Comparison of ENCODE assay signal across 15 cellular contexts in genomic region chr10:75663947-75664664, GRCh38.
DNase-seq lines count a peak whose midpoint lies in the region; ATAC-seq and TF ChIP-seq lines count a peak whose summit lies in the region.
"Had no signal": no experiment of that assay in that cellular context is flagged by ENCODE, and none has a peak within 500 bp of the region (broad histone marks: within the 10 kb centered on the region; RNA-seq: fewer than 3 reads in every experiment).

No MANE protein-coding gene starts in this region.

- no peaks in the 10 kb centered on the region for H3F3A ChIP-seq in MM.1S (ENCODE audit: insufficient read depth, low read length)

- H3K4ac ChIP-seq in H9 (ENCODE audit: low read depth, low read length) = no peak overlapping the region

- H3K36me3 ChIP-seq in breast epithelium (no peaks in the 10 kb centered on the region), prostate gland (no peaks in the 10 kb centered on the region), MM.1S (replicated peaks; ENCODE audit: insufficient read depth, low read length) (no peaks in the 10 kb centered on the region), SJCRH30 (no peaks in the 10 kb centered on the region)

- DNase-seq in MCF 10A (ENCODE audit: unreplicated experiment) (peak; percentile 68), breast epithelium (ENCODE audit: low spot score in 2 of 2) (no peak), left cardiac atrium (no peak), prostate gland (ENCODE audit: low spot score) (no peak), H9 (no peak), MM.1S (no peak), SJCRH30 (no peak), kidney glomerular epithelial cell (lab: John Stamatoyannopoulos, UW) (no peak)
- DNase-seq: 8988T; activated naive CD4-positive, alpha-beta T cell treated with anti-CD3 and anti-CD28 coated beads, Interleukin-2, amount 50 U/mL, for 16 hours; CD4-positive, alpha-beta memory T cell; NCI-H146; stimulated activated CD4-positive, alpha-beta T cell treated with anti-CD3 and anti-CD28 coated beads, Interleukin-12 subunit alpha, Interleukin-12 subunit beta, amount 100 ng/mL, for 4 hours; T-cell had no signal

- no peak overlapping the region for H3K4me3 ChIP-seq in breast epithelium
- no peak overlapping the region for H3K4me3 ChIP-seq in prostate gland
- H3K4me3 ChIP-seq in MM.1S (ENCODE audit: low read length) = no peak overlapping the region
- no peak overlapping the region for H3K4me3 ChIP-seq in SJCRH30

- intact Hi-C loops in MCF 10A (cut with micrococcal nuclease) (no loop called here), breast epithelium (cut with DNase I; ENCODE audit: low total_unique reads) (no loop called here), left cardiac atrium (cut with DNase I) (no loop called here), prostate gland (cut with DNase I) (loop anchor here (2.0 to 10.0 kb wide), 6 partner anchors 109 to 423 kb away; partner anchors contain the start of gene ZNF503)

- no peak overlapping the region for H4K91ac ChIP-seq in H9 (ENCODE audit: insufficient read length, low read depth, low read length)

- H2BK120ac ChIP-seq in H9 (ENCODE audit: low read depth, low read length, poor library complexity, severe bottlenecking) = no peak overlapping the region

- H2BK15ac ChIP-seq in H9 (ENCODE audit: low read depth, low read length) = no peak overlapping the region

- H3K9me3 ChIP-seq in breast epithelium (no peaks in the 10 kb centered on the region), prostate gland (no peaks in the 10 kb centered on the region), H9 (ENCODE audit: control insufficient read depth, low read depth, low read length) (peaks cover 12% of the 10 kb centered on the region), MM.1S (replicated peaks; ENCODE audit: insufficient read depth, low read length) (no peaks in the 10 kb centered on the region), SJCRH30 (replicated peaks) (no peaks in the 10 kb centered on the region)

- H3K27ac ChIP-seq in breast epithelium (peak overlapping the region in 1 of 2 donors; percentile 58), prostate gland (peak overlapping the region; percentile 60 to 68), H9 (ENCODE audit: insufficient read length, low read depth, low read length) (no peak overlapping the region), MM.1S (ENCODE audit: low read length) (no peak overlapping the region), SJCRH30 (no peak overlapping the region)
- H3K27ac ChIP-seq: HL-60 had no signal

- H3K79me1 ChIP-seq in H9 (ENCODE audit: insufficient read depth, low read depth, low read length, poor library complexity, severe bottlenecking) = no peaks in the 10 kb centered on the region

- POLR2A ChIA-PET in MCF 10A (lab: Yijun Ruan, JAX) = interaction anchor here (1.3 kb wide), 1 partner anchor 235 kb away, joined by 3 read pairs; no protein-coding TSS in a partner anchor

- no peaks in the 10 kb centered on the region for H3K4me1 ChIP-seq in breast epithelium
- H3K4me1 ChIP-seq in prostate gland (replicated peaks) = peaks cover 5% of the 10 kb centered on the region
- no peaks in the 10 kb centered on the region for H3K4me1 ChIP-seq in H9 (ENCODE audit: insufficient read depth, low read length)
- H3K4me1 ChIP-seq in MM.1S (ENCODE audit: low read length) = no peaks in the 10 kb centered on the region
- no peaks in the 10 kb centered on the region for H3K4me1 ChIP-seq in SJCRH30

- H3K14ac ChIP-seq in H9 (ENCODE audit: insufficient read depth, low read length) = no peak overlapping the region

- H3K9me3 Mint-ChIP-seq in MCF 10A (ENCODE audit: unreplicated experiment) (no peaks in the 10 kb centered on the region), H9 (peaks cover 0 to 2% of the 10 kb centered on the region in 2 experiments; a peak in 2 of 5 replicates)
- H3K9me3 Mint-ChIP-seq: T-cell had no signal

- H3K79me2 ChIP-seq in H9 (ENCODE audit: insufficient read depth, low read length) = no peaks in the 10 kb centered on the region
- H3K79me2 ChIP-seq in MM.1S (ENCODE audit: low read length) = no peaks in the 10 kb centered on the region

- ATAC-seq in left cardiac atrium = peak; percentile 38 to 86

- H3T11ph ChIP-seq in H9 (ENCODE audit: low read length) = no peak overlapping the region

- H4K8ac ChIP-seq in H9 (replicated peaks; ENCODE audit: insufficient read length, low read depth, low read length) = no peak overlapping the region

- WGBS in prostate gland = 61% methylated on average over 3 of the region's 3 CpGs
- no CpG with 5 or more reads among the region's 3 CpGs for WGBS in H9 (ENCODE audit: extremely low coverage, insufficient read length, low lambda C conversion rate)

- no peak overlapping the region for H4K5ac ChIP-seq in H9 (ENCODE audit: insufficient read length, low read depth, low read length)

- H3K23me2 ChIP-seq in H9 (ENCODE audit: insufficient read length, low read depth, low read length, poor library complexity, severe bottlenecking) = no peaks in the 10 kb centered on the region

- H4K20me1 ChIP-seq in H9 (ENCODE audit: control insufficient read depth, insufficient read depth, insufficient read length) (no peaks in the 10 kb centered on the region), MM.1S (ENCODE audit: insufficient read depth, low read length) (no peaks in the 10 kb centered on the region)

- no peak overlapping the region for H2BK12ac ChIP-seq in H9 (ENCODE audit: insufficient read length, low read depth, low read length)

- H3K27me3 ChIP-seq in breast epithelium (no peaks in the 10 kb centered on the region), prostate gland (replicated peaks; ENCODE audit: insufficient read depth) (no peaks in the 10 kb centered on the region), H9 (ENCODE audit: insufficient read depth, low read length) (no peaks in the 10 kb centered on the region), MM.1S (replicated peaks; ENCODE audit: insufficient read depth, low read length) (no peaks in the 10 kb centered on the region), SJCRH30 (peaks cover 2% of the 10 kb centered on the region)

- TF ChIP-seq POLR2A in breast epithelium (IDR thresholded peaks at IDR 0.05) = no peak
- no peak for TF ChIP-seq POLR2A in prostate gland (IDR thresholded peaks at IDR 0.05)

- H3K27ac Mint-ChIP-seq in MCF 10A (ENCODE audit: low read depth, unreplicated experiment) (no peak overlapping the region), H9 (no peak overlapping the region)
- H3K27ac Mint-ChIP-seq: CD4-positive, alpha-beta memory T cell; T-cell had no signal

- H3K36me3 Mint-ChIP-seq in MCF 10A (ENCODE audit: insufficient read depth, unreplicated experiment) (no peaks in the 10 kb centered on the region), H9 (ENCODE audit: insufficient read depth in 1 of 3, low read depth in 3 of 3) (no peaks in the 10 kb centered on the region; a peak in 1 of 7 replicates)
- H3K36me3 Mint-ChIP-seq: CD4-positive, alpha-beta memory T cell; T-cell had no signal

- no peak overlapping the region for H3K9ac ChIP-seq in H9 (ENCODE audit: extremely low read depth, insufficient read length, low read length)
- H3K9ac ChIP-seq in MM.1S (ENCODE audit: low read length) = no peak overlapping the region

- no peak overlapping the region for H2BK20ac ChIP-seq in H9 (ENCODE audit: low read depth, low read length, poor library complexity, severe bottlenecking)

- no peak overlapping the region for H3K23ac ChIP-seq in H9 (ENCODE audit: insufficient read length, low read depth, low read length)

- TF ChIP-seq CTCF in MCF 10A (IDR thresholded peaks at IDR 0.05; ENCODE audit: unreplicated experiment) (no peak), breast epithelium (IDR thresholded peaks at IDR 0.05) (no peak), prostate gland (IDR thresholded peaks at IDR 0.05) (no peak), H9 (conservative IDR thresholded peaks at IDR 0.05) (no peak), MM.1S (IDR thresholded peaks at IDR 0.05; ENCODE audit: low read length) (no peak)

- CTCF ChIA-PET in MCF 10A (lab: Yijun Ruan, JAX) = interaction anchor here (0.6 kb wide), 2 partner anchors 22 to 241 kb away, joined by 3 read pairs; no protein-coding TSS in a partner anchor

- no peaks in the 10 kb centered on the region for H3K9me2 ChIP-seq in MM.1S (replicated peaks; ENCODE audit: insufficient read depth, low read length)

- H2AFZ ChIP-seq in H9 (ENCODE audit: low read length) (no peak overlapping the region), MM.1S (ENCODE audit: low read length) (no peak overlapping the region)

- no peak overlapping the region for H2BK5ac ChIP-seq in H9 (ENCODE audit: insufficient read length, low read length)

- no TSS peak for BruUV-seq in MCF 10A (replicated peaks; lab: Mats Ljungman, UMichigan)

- H3K27me3 Mint-ChIP-seq in MCF 10A (ENCODE audit: insufficient read depth, unreplicated experiment) = peaks cover 14% of the 10 kb centered on the region
- H3K27me3 Mint-ChIP-seq in H9 (ENCODE audit: low read depth) = peaks cover 15% of the 10 kb centered on the region

- H3K18ac ChIP-seq in H9 (ENCODE audit: insufficient read length, low read depth, low read length) = no peak overlapping the region

- H3K4me2 ChIP-seq in H9 (ENCODE audit: insufficient read depth, insufficient read length, low read length) = no peak overlapping the region
- H3K4me2 ChIP-seq in MM.1S (ENCODE audit: low read depth, low read length) = no peak overlapping the region

- H3K4me3 Mint-ChIP-seq in MCF 10A (ENCODE audit: unreplicated experiment) = no peak overlapping the region
- H3K4me3 Mint-ChIP-seq in H9 = no peak overlapping the region; a peak in 1 of 5 replicates
- H3K4me3 Mint-ChIP-seq: CD4-positive, alpha-beta memory T cell; T-cell had no signal

- no peak overlapping the region for H2AK5ac ChIP-seq in H9 (ENCODE audit: insufficient read length, low read length)

- no peak overlapping the region for H3K56ac ChIP-seq in H9 (ENCODE audit: insufficient read length, low read depth, low read length)

- H3K4me1 Mint-ChIP-seq in MCF 10A (ENCODE audit: insufficient read depth, unreplicated experiment) = peaks cover 12% of the 10 kb centered on the region
- H3K4me1 Mint-ChIP-seq in H9 = no peaks in the 10 kb centered on the region
- H3K4me1 Mint-ChIP-seq: CD4-positive, alpha-beta memory T cell; T-cell had no signal

Comparison
In these comparisons a context has a peak if more than half of its experiments do, and no peak if none do; other contexts are left out.
1. H3K27ac ChIP-seq: peak in prostate gland (2 of 2); none in H9 (single experiment), MM.1S (single experiment) and SJCRH30 (single experiment).